Comparison of ENCODE assay signal across 21 cellular contexts in genomic region chr6:20744911-20745557, GRCh38.
DNase-seq lines count a peak whose midpoint lies in the region; FAIRE-seq and TF ChIP-seq lines count a peak whose summit lies in the region.
"Had no signal": no experiment of that assay in that cellular context is flagged by ENCODE, and none has a peak within 500 bp of the region (broad histone marks: within the 10 kb centered on the region; RNA-seq: fewer than 3 reads in every experiment).

No MANE protein-coding gene starts in this region.

- peak overlapping the region; percentile 73 for H3K27ac Mint-ChIP-seq in progenitor cell of endocrine pancreas
- H3K27ac Mint-ChIP-seq: activated naive CD4-positive, alpha-beta T cell treated with anti-CD3 and anti-CD28 coated beads, Interleukin-2, amount 10 ng/mL, durations not matched to agents 7 days and 5 days; activated T-cell treated with anti-CD3 and anti-CD28 coated beads, Interleukin-2, amount 50 U/mL, for 24 hours; dendritic cell treated with granulocyte-macrophage colony-stimulating factor and Interleukin-4, amounts not matched to agents 40 ng/mL and 50 ng/mL, for 4 days had no signal

- peaks cover 13% of the 10 kb centered on the region for H3K9me3 Mint-ChIP-seq in progenitor cell of endocrine pancreas (ENCODE audit: low read depth)

- H3K4me3 Mint-ChIP-seq in progenitor cell of endocrine pancreas (ENCODE audit: low read depth) = peak overlapping the region; percentile 44
- H3K4me3 Mint-ChIP-seq: activated naive CD4-positive, alpha-beta T cell treated with anti-CD3 and anti-CD28 coated beads, Interleukin-2, amount 10 ng/mL, durations not matched to agents 7 days and 5 days; activated T-cell treated with anti-CD3 and anti-CD28 coated beads, Interleukin-2, amount 50 U/mL, for 24 hours; dendritic cell treated with granulocyte-macrophage colony-stimulating factor and Interleukin-4, amounts not matched to agents 40 ng/mL and 50 ng/mL, for 4 days had no signal

- H3K27me3 Mint-ChIP-seq in progenitor cell of endocrine pancreas = no peaks in the 10 kb centered on the region
- H3K27me3 Mint-ChIP-seq: activated naive CD4-positive, alpha-beta T cell treated with anti-CD3 and anti-CD28 coated beads, Interleukin-2, amount 10 ng/mL, durations not matched to agents 7 days and 5 days; activated T-cell treated with anti-CD3 and anti-CD28 coated beads, Interleukin-2, amount 50 U/mL, for 24 hours; dendritic cell treated with granulocyte-macrophage colony-stimulating factor and Interleukin-4, amounts not matched to agents 40 ng/mL and 50 ng/mL, for 4 days had no signal

- H3K9me3 ChIP-seq in small intestine (ENCODE audit: control insufficient read depth, low read depth) = no peaks in the 10 kb centered on the region
- H3K9me3 ChIP-seq: Caco-2, HAP-1 had no signal

- H3K4me3 ChIP-seq in small intestine (ENCODE audit: low read depth in 1 of 2, low read length in 2 of 2) = no peak overlapping the region
- H3K4me3 ChIP-seq: HAP-1, lung had no signal

- H3K4me1 ChIP-seq in small intestine (ENCODE audit: control insufficient read depth in 2 of 2, insufficient read depth in 1 of 2, low read depth in 1 of 2, low read length in 1 of 2) = no peaks in the 10 kb centered on the region
- H3K4me1 ChIP-seq: HAP-1 had no signal

- peaks cover 46% of the 10 kb centered on the region for H3K4me1 Mint-ChIP-seq in progenitor cell of endocrine pancreas (ENCODE audit: low read depth)

- DNase-seq in NCI-H526 treated with DMSO at 0.1 percent for 48 hours (lab: John Stamatoyannopoulos, UW) = peak; percentile 27
- DNase-seq in NCI-H526 (lab: John Stamatoyannopoulos, UW) = no peak
- DNase-seq in NCI-H1436 (lab: John Stamatoyannopoulos, UW) = peak; percentile 48
- DNase-seq in NCI-H69 (lab: John Stamatoyannopoulos, UW) = peak; percentile 66
- DNase-seq in progenitor cell of endocrine pancreas (ENCODE audit: low spot score, unreplicated experiment) = no peak
- DNase-seq in small intestine = no peak
- DNase-seq in activated naive CD4-positive, alpha-beta T cell (lab: John Stamatoyannopoulos, UW) = no peak
- DNase-seq in stimulated activated CD4-positive, alpha-beta T cell treated with anti-CD3 and anti-CD28 coated beads, Interleukin-2, amount 100 ng/mL, for 24 hours = no peak
- DNase-seq: activated CD8-positive, alpha-beta memory T cell treated with anti-CD3 and anti-CD28 coated beads for 24 hours; activated naive CD4-positive, alpha-beta T cell treated with anti-CD3 and anti-CD28 coated beads, Interleukin-2, amount 10 ng/mL, durations not matched to agents 7 days and 5 days; activated T-cell treated with anti-CD3 and anti-CD28 coated beads, Interleukin-2, amount 50 U/mL, for 24 hours; Caco-2; KG1; kidney glomerular epithelial cell; NCI-H1048; psoas muscle; substantia nigra had no signal

- H3K27me3 ChIP-seq in small intestine (ENCODE audit: control insufficient read depth in 2 of 2, insufficient read depth in 2 of 2, low read length in 2 of 2) = no peaks in the 10 kb centered on the region

- no peak for FAIRE-seq in small intestine (lab: Jason Lieb, UNC)
- FAIRE-seq: urothelium cell line had no signal

- 34 to 75% (median 53%) methylated on average over 9 of the region's 9 CpGs for WGBS in small intestine, 3 donors

- TF ChIP-seq CTCF in progenitor cell of endocrine pancreas (IDR thresholded peaks at IDR 0.05; ENCODE audit: unreplicated experiment) = no peak

- peaks cover 21% of the 10 kb centered on the region for H3K36me3 Mint-ChIP-seq in progenitor cell of endocrine pancreas (ENCODE audit: insufficient read depth)

- H3K27ac ChIP-seq in small intestine (ENCODE audit: low read depth in 1 of 2, low read length in 1 of 2) = no peak overlapping the region

- no peaks in the 10 kb centered on the region for H3K36me3 ChIP-seq in small intestine (ENCODE audit: control insufficient read depth in 2 of 2, insufficient read depth in 2 of 2, low read length in 2 of 2)
- H3K36me3 ChIP-seq: HAP-1 had no signal

Comparison
In these comparisons a context has a peak if more than half of its experiments do, and no peak if none do; other contexts are left out.
1. DNase-seq: peak in NCI-H526 treated with DMSO at 0.1 percent for 48 hours (single experiment), NCI-H1436 (single experiment) and NCI-H69 (single experiment); none in NCI-H526 (0 of 2), progenitor cell of endocrine pancreas (single experiment), small intestine (single experiment), activated naive CD4-positive, alpha-beta T cell (0 of 4) and stimulated activated CD4-positive, alpha-beta T cell treated with anti-CD3 and anti-CD28 coated beads, Interleukin-2, amount 100 ng/mL, for 24 hours (0 of 2).